37 cellular contexts compared by ENCODE assay signal in the genomic region with DNA sequence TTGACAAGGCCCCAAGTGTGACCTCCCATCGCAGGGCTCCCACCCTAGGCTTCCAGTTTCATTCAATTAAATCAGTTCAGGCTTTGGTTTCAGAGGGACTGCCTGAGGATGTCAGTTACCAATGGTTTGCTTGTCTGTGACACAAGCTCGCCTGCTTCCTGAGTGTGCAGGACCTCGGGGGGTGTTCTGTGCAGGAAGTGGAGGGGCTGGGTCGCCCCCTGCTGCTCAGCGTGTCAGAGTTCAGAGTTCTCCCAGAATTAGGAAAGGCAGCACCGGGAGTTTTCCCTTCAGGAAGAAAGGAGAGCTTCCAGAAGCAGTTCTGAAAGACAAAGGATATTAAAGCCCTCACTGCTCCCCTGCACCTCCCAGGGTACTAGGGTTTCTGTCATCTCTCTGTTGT. TPM values are rescaled to one million over a fixed set of nuclear protein-coding genes. Genes with fewer than 3 reads are reported as not detected.
DNase-seq lines count a peak whose midpoint lies in the region; ATAC-seq, FAIRE-seq and TF ChIP-seq lines count a peak whose summit lies in the region.
"Had no signal": no experiment of that assay in that cellular context is flagged by ENCODE, and none has a peak within 500 bp of the region (broad histone marks: within the 10 kb centered on the region; RNA-seq: fewer than 3 reads in every experiment).

No MANE protein-coding gene starts in this region.

- H3K27ac Mint-ChIP-seq in HFFc6 (no peak overlapping the region), glutamatergic neuron (ENCODE audit: unreplicated experiment) (no peak overlapping the region)
- H3K27ac Mint-ChIP-seq: activated CD4-positive, alpha-beta memory T cell treated with anti-CD3 and anti-CD28 coated beads, Interleukin-2, amount 10 ng/mL, durations not matched to agents 7 days and 5 days; activated naive CD4-positive, alpha-beta T cell treated with anti-CD3 and anti-CD28 coated beads, Interleukin-2, amount 50 U/mL, for 72 hours; activated T-helper 2 cell treated with anti-CD3 and anti-CD28 coated beads, Interferon-gamma antibody, Interleukin-2, Interleukin-4, amounts not matched to agents 10 μg/mL and 5 μg/mL and 100 μg/mL, durations not matched to agents 14 hours and 24 hours and 36 hours; natural killer cell treated with Interleukin-12 subunit alpha and Interleukin-12 subunit beta and Interleukin-15 and Interleukin-18, amount 100 ng/mL, for 72 hours; T-cell had no signal

- no peaks in the 10 kb centered on the region for H3K9me3 Mint-ChIP-seq in HFFc6
- H3K9me3 Mint-ChIP-seq in glutamatergic neuron (ENCODE audit: unreplicated experiment): peaks cover 1% of the 10 kb centered on the region
- H3K9me3 Mint-ChIP-seq: activated CD4-positive, alpha-beta memory T cell treated with anti-CD3 and anti-CD28 coated beads, Interleukin-2, amount 10 ng/mL, durations not matched to agents 7 days and 5 days; activated naive CD4-positive, alpha-beta T cell treated with anti-CD3 and anti-CD28 coated beads, Interleukin-2, amount 50 U/mL, for 72 hours; activated T-helper 2 cell treated with anti-CD3 and anti-CD28 coated beads, Interferon-gamma antibody, Interleukin-2, Interleukin-4, amounts not matched to agents 10 μg/mL and 5 μg/mL and 100 μg/mL, durations not matched to agents 14 hours and 24 hours and 36 hours; natural killer cell treated with Interleukin-12 subunit alpha and Interleukin-12 subunit beta and Interleukin-15 and Interleukin-18, amount 100 ng/mL, for 72 hours; T-cell had no signal

- FAIRE-seq in D721Med (lab: Jason Lieb, UNC): no peak
- FAIRE-seq: urothelium cell line had no signal

- peak; percentile 8 for TF ChIP-seq CTCF in D721Med (IDR thresholded peaks at IDR 0.05; ENCODE audit: insufficient read depth, missing control alignments)
- peak; percentile 40 for TF ChIP-seq CTCF in HFFc6 (IDR thresholded peaks at IDR 0.05)
- TF ChIP-seq CTCF in WERI-Rb-1 (IDR thresholded peaks at IDR 0.05; ENCODE audit: low read depth, low read length): peak; percentile 43
- no peak for TF ChIP-seq CTCF in right lobe of liver (IDR thresholded peaks at IDR 0.05)
- no peak for TF ChIP-seq CTCF in glutamatergic neuron (IDR thresholded peaks at IDR 0.05; ENCODE audit: partially characterized antibody, unreplicated experiment)

- H3K27me3 Mint-ChIP-seq in HFFc6 (ENCODE audit: insufficient read depth): peaks cover 4% of the 10 kb centered on the region
- no peaks in the 10 kb centered on the region for H3K27me3 Mint-ChIP-seq in glutamatergic neuron (ENCODE audit: unreplicated experiment)

- TF ChIP-seq POLR2A in right lobe of liver (IDR thresholded peaks at IDR 0.05): no peak

- H3K27me3 ChIP-seq in WERI-Rb-1 (ENCODE audit: insufficient read depth, low read depth, severe bottlenecking) (no peaks in the 10 kb centered on the region), right lobe of liver (no peaks in the 10 kb centered on the region)

- intact Hi-C loops in right lobe of liver (cut with DNase I): no loop called here

- H3K4me3 Mint-ChIP-seq in HFFc6 (no peak overlapping the region), glutamatergic neuron (ENCODE audit: unreplicated experiment) (no peak overlapping the region)
- H3K4me3 Mint-ChIP-seq: activated CD4-positive, alpha-beta memory T cell treated with anti-CD3 and anti-CD28 coated beads, Interleukin-2, amount 10 ng/mL, durations not matched to agents 7 days and 5 days; natural killer cell treated with Interleukin-12 subunit alpha and Interleukin-12 subunit beta and Interleukin-15 and Interleukin-18, amount 100 ng/mL, for 72 hours; T-cell had no signal

- no peak overlapping the region for H3K4me3 ChIP-seq in WERI-Rb-1 (ENCODE audit: low read depth, low read length)
- H3K4me3 ChIP-seq in right lobe of liver: no peak overlapping the region
- H3K4me3 ChIP-seq: breast epithelium, lung, mucosa of descending colon had no signal

- H3K36me3 ChIP-seq in WERI-Rb-1 (no peaks in the 10 kb centered on the region), right lobe of liver (no peaks in the 10 kb centered on the region)
- H3K36me3 ChIP-seq: breast epithelium had no signal

- no CpG with 5 or more reads among the region's 6 CpGs for WGBS in right lobe of liver (ENCODE audit: insufficient coverage, low coverage, low lambda C conversion rate, missing lambda C conversion rate)

- H3K4me1 Mint-ChIP-seq in HFFc6 (ENCODE audit: low read depth): peaks cover 13% of the 10 kb centered on the region
- H3K4me1 Mint-ChIP-seq in glutamatergic neuron (ENCODE audit: low read depth, unreplicated experiment): no peaks in the 10 kb centered on the region
- H3K4me1 Mint-ChIP-seq: activated CD4-positive, alpha-beta memory T cell treated with anti-CD3 and anti-CD28 coated beads, Interleukin-2, amount 10 ng/mL, durations not matched to agents 7 days and 5 days; T-cell had no signal

- H3K9me3 ChIP-seq in WERI-Rb-1 (ENCODE audit: severe bottlenecking) (no peaks in the 10 kb centered on the region), right lobe of liver (no peaks in the 10 kb centered on the region)
- H3K9me3 ChIP-seq: breast epithelium, Caco-2, mucosa of descending colon had no signal

- H3K36me3 Mint-ChIP-seq in HFFc6 (ENCODE audit: low read depth) (no peaks in the 10 kb centered on the region; the same call in 1 of the 2 replicates), glutamatergic neuron (ENCODE audit: unreplicated experiment) (no peaks in the 10 kb centered on the region)
- H3K36me3 Mint-ChIP-seq: activated naive CD4-positive, alpha-beta T cell treated with anti-CD3 and anti-CD28 coated beads, Interleukin-2, amount 50 U/mL, for 72 hours; natural killer cell treated with Interleukin-12 subunit alpha and Interleukin-12 subunit beta and Interleukin-15 and Interleukin-18, amount 100 ng/mL, for 72 hours; T-cell had no signal

- no peaks in the 10 kb centered on the region for H3K4me1 ChIP-seq in right lobe of liver
- H3K4me1 ChIP-seq: breast epithelium, Caco-2, parathyroid adenoma had no signal

- ATAC-seq in right lobe of liver: peak in 3 of 4 donors; percentile 28 to 52 (median 51)
- ATAC-seq: activated CD4-positive, CD25-positive, alpha-beta regulatory T cell treated with anti-CD3 and anti-CD28 coated beads, Interleukin-2, amount 50 U/mL, for 24 hours; activated naive CD4-positive, alpha-beta T cell treated with anti-CD3 and anti-CD28 coated beads, Interleukin-2, amount 50 U/mL, for 72 hours; mucosa of descending colon; natural killer cell treated with Interleukin-12 subunit alpha and Interleukin-12 subunit beta and Interleukin-15 and Interleukin-18, amount 100 ng/mL, for 72 hours; Panc1; sciatic nerve; T-cell had no signal

- H3K27ac ChIP-seq in WERI-Rb-1 (no peak overlapping the region), right lobe of liver (no peak overlapping the region)
- H3K27ac ChIP-seq: breast epithelium, parathyroid adenoma had no signal

- DNase-seq in D721Med (ENCODE audit: insufficient read length, low spot score) (no peak), HFFc6 (no peak), WERI-Rb-1 (peak; percentile 32), right lobe of liver (no peak), glutamatergic neuron (no peak), NCI-H1105 (lab: John Stamatoyannopoulos, UW) (no peak), DMS114 treated with DMSO at 0.1 percent for 48 hours (lab: John Stamatoyannopoulos, UW; ENCODE audit: unreplicated experiment) (no peak)
- DNase-seq in stimulated activated CD4-positive, alpha-beta T cell treated with anti-CD3 and anti-CD28 coated beads, Interleukin-15, amount 100 ng/mL, for 24 hours: no peak
- DNase-seq: activated CD4-positive, alpha-beta memory T cell treated with anti-CD3 and anti-CD28 coated beads, Interleukin-2, amount 10 ng/mL, durations not matched to agents 7 days and 5 days; effector CD4-positive, alpha-beta T cell; erythroblast; H7; head of caudate nucleus; kidney glomerular epithelial cell; mucosa of descending colon; NCI-H1417 treated with DMSO at 0.1 percent for 48 hours; NCI-H2107; NCI-H510A; NK-92 treated with Interleukin-12 subunit alpha and Interleukin-12 subunit beta, amount 100 ng/mL, for 24 hours; SIG-M5; stimulated activated CD4-positive, alpha-beta T cell treated with anti-CD3 and anti-CD28 coated beads, Interleukin-12 subunit alpha, Interleukin-12 subunit beta, amount 100 ng/mL, for 4 hours; stimulated activated CD4-positive, alpha-beta T cell treated with anti-CD3 and anti-CD28 coated beads, Interleukin-4, amount 100 ng/mL, for 4 hours; stimulated activated naive CD4-positive, alpha-beta T cell; T-cell had no signal

RNA-seq across cellular contexts. Expression of gene TGM3, which starts 50.8 kb away (rescaled TPM):
- total RNA-seq in HFFc6 (2021; fragmentation: NEBNext Ultra II Directional; extraction: Animal tissue kit (Norgen Biotek cat#: 25700)): under 1 TPM in 2 of 6 experiments, not detected in 4; 0.09 to 0.15 TPM
- total RNA-seq in right lobe of liver (1 to 10 TPM in 1 of 6 experiments, under 1 TPM in 3, not detected in 2; 0.15 to 3.0 (median 0.30) TPM), glutamatergic neuron (ENCODE audit: unreplicated experiment) (not detected)
- total RNA-seq: activated CD4-positive, alpha-beta memory T cell treated with anti-CD3 and anti-CD28 coated beads, Interleukin-2, amount 10 ng/mL, durations not matched to agents 7 days and 5 days; activated T-helper 2 cell treated with anti-CD3 and anti-CD28 coated beads, Interferon-gamma antibody, Interleukin-2, Interleukin-4, amounts not matched to agents 10 μg/mL and 5 μg/mL and 100 μg/mL, durations not matched to agents 14 hours and 24 hours and 36 hours; breast epithelium; G401; MCF 10A; natural killer cell treated with Interleukin-12 subunit alpha and Interleukin-12 subunit beta and Interleukin-15 and Interleukin-18, amount 100 ng/mL, for 72 hours; sciatic nerve; T-cell had no signal

Comparison
In these comparisons a context has a peak if more than half of its experiments do, and no peak if none do; other contexts are left out.
1. CTCF ChIP-seq: peak in D721Med (single experiment), HFFc6 (single experiment) and WERI-Rb-1 (single experiment); none in right lobe of liver (0 of 4) and glutamatergic neuron (single experiment).